Comparison of ENCODE assay signal across 1 cellular context in the genomic region with DNA sequence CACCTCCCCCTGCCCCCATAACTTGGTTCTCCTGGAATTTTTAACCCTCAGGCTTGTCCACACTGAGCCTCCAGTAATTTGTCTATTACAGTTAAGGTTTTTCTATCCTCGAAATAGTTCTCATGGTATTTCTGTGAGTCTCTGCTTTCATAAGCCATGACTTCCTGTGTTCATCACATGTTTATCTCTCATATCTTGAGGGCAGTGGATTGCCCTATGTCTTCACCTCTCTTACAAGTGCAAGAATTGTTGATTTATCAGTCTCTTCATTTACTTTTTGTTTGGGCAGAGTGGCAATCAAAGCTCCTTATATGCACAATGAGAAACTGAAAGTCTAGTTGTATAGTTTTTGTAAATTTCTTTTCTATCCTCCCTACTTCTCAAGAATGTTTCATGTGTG.
TF ChIP-seq lines count a peak whose summit lies in the region.

No MANE protein-coding gene starts in this region.

TF ChIP-seq in IMR-90, 13 proteins besides CTCF, POLR2A, EP300 and RAD21:
- no peak for TF ChIP-seq MAZ (IDR thresholded peaks at IDR 0.05; ENCODE audit: borderline replicate concordance, low read depth, low read length)
- TF ChIP-seq FOS (IDR thresholded peaks at IDR 0.05; ENCODE audit: low read depth, low read length) = no peak
- no peak for TF ChIP-seq NFE2L2 (IDR thresholded peaks at IDR 0.05; ENCODE audit: low read depth, low read length)
- no peak for TF ChIP-seq CEBPB (IDR thresholded peaks at IDR 0.05; ENCODE audit: low read depth, low read length)
